Comparison of ENCODE assay signal across 8 cellular contexts in the genomic region with DNA sequence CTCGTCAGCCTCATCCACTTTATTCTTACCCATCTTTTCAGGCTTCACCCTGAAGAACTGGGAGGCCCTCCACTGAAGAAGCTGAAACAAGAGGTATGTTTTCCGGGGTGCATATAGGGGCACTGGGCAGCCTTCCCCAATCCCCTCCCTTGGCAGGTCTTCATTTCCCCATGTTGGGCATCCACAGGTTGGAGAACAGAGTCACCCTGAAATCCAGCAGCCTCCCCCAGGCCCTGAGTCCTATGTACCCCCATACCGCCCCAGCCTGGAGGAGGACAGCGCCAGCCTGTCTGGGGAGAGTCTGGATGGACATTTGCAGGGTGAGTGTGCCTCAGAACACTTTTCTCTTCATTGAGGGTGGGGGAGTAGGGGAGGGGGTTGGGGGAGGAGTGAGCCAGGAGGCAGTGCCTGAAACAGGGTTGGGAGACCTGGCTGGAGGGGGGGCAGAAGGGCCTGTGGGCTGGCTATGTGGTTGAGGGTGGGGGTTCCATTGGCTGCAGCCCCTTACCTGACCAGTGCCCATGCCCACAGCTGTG. TPM values are rescaled to one million over a fixed set of nuclear protein-coding genes. Genes with fewer than 3 reads are reported as not detected.
DNase-seq lines count a peak whose midpoint lies in the region; ATAC-seq and TF ChIP-seq lines count a peak whose summit lies in the region.
"Had no signal": no experiment of that assay in that cellular context is flagged by ENCODE, and none has a peak within 500 bp of the region (broad histone marks: within the 10 kb centered on the region; RNA-seq: fewer than 3 reads in every experiment).

No MANE protein-coding gene starts in this region.

- no peak overlapping the region for H2BK5ac ChIP-seq in mesenchymal stem cell (ENCODE audit: low read depth, low read length, poor library complexity, severe bottlenecking)

- no peak overlapping the region for H3K23ac ChIP-seq in mesenchymal stem cell (ENCODE audit: low read length in 2 of 2)

- H2BK12ac ChIP-seq in mesenchymal stem cell (ENCODE audit: low read length in 2 of 2) = peak overlapping the region in 1 of 2 experiments; percentile 95

- no peak overlapping the region for H3K4me2 ChIP-seq in mesenchymal stem cell (ENCODE audit: low read length, poor library complexity, severe bottlenecking)

- peaks cover 38% of the 10 kb centered on the region for H3K4me1 ChIP-seq in mesenchymal stem cell (ENCODE audit: control insufficient read depth, insufficient read depth, low read depth, low read length)

- H3K4me3 Mint-ChIP-seq in T-cell = peak overlapping the region in 2 of 3 donors; percentile 31 to 73

- POLR2A ChIA-PET in AG04449 (lab: Yijun Ruan, JAX) (interaction anchor here (0.6 to 2.0 kb wide), 5 partner anchors 10 to 98 kb away, joined by 3 to 8 read pairs (median 5); partner anchors contain the start of gene NEMP1), T-cell (lab: Charles Lee) (interaction anchor here in 1 of 2 donors (0.6 kb wide), 1 partner anchor 19 kb away, joined by 7 read pairs; no protein-coding TSS in a partner anchor)

- H2AK5ac ChIP-seq in mesenchymal stem cell (ENCODE audit: low read length, severe bottlenecking) = no peak overlapping the region

- no peaks in the 10 kb centered on the region for H3K27me3 ChIP-seq in mesenchymal stem cell (ENCODE audit: control insufficient read depth in 1 of 2, insufficient read depth in 1 of 2, low read length in 2 of 2)

- no peaks in the 10 kb centered on the region for H3K9me3 ChIP-seq in mesenchymal stem cell (ENCODE audit: control insufficient read depth, low read length)

- H4K8ac ChIP-seq in mesenchymal stem cell (ENCODE audit: low read length) = no peak overlapping the region

- CTCF ChIA-PET in AG04449 (lab: Yijun Ruan, JAX) = interaction anchor here (1.0 to 16.5 kb wide), 14 partner anchors 14 to 145 kb away, joined by 3 to 218 read pairs (median 7); partner anchors contain the start of genes NEMP1 and STAT6
- CTCF ChIA-PET in T-cell (lab: Charles Lee) = interaction anchor here (1.0 to 1.9 kb wide), 6 partner anchors 14 to 24 kb away, joined by 3 to 8 read pairs (median 4); partner anchors contain the start of genes STAT6 (in 2 of the 2) and NEMP1 (in 1 of the 2)

- H2BK15ac ChIP-seq in mesenchymal stem cell (ENCODE audit: low read depth, poor library complexity, severe bottlenecking) = no peak overlapping the region

- no peak overlapping the region for H3K4ac ChIP-seq in mesenchymal stem cell (ENCODE audit: low read depth in 1 of 2, low read length in 2 of 2)

- H2AFZ ChIP-seq in mesenchymal stem cell (ENCODE audit: low read depth, low read length) = no peak overlapping the region

- H3K9ac ChIP-seq in mesenchymal stem cell (ENCODE audit: low read length) = peak overlapping the region; percentile 95

- WGBS in mesenchymal stem cell = 81% methylated on average over 4 of the region's 4 CpGs

- ATAC-seq in T-cell (replicated peaks in 1 of 4) = no peak
- ATAC-seq in HG02840 (IDR thresholded peaks at IDR 0.05; ENCODE audit: low FRiP score, unreplicated experiment) = no peak

- H3K4me1 Mint-ChIP-seq in T-cell = peaks cover 53 to 76% (median 58%) of the 10 kb centered on the region in 3 donors

- peak overlapping the region; percentile 92 to 97 for H3K27ac Mint-ChIP-seq in T-cell

- H4K91ac ChIP-seq in mesenchymal stem cell (ENCODE audit: low read length) = no peak overlapping the region

- peak overlapping the region; percentile 4 for H3K4me3 ChIP-seq in AG04449 (ENCODE audit: low read depth, low read length)
- peak overlapping the region in 1 of 2 experiments; percentile 90 for H3K4me3 ChIP-seq in mesenchymal stem cell (ENCODE audit: insufficient read depth in 1 of 2, low read depth in 1 of 2, low read length in 2 of 2)

- H3K14ac ChIP-seq in mesenchymal stem cell (ENCODE audit: low read length in 2 of 2) = no peak overlapping the region

- peaks cover 23% of the 10 kb centered on the region for H3K79me1 ChIP-seq in mesenchymal stem cell (replicated peaks; ENCODE audit: low read length, poor library complexity, severe bottlenecking)

- no peaks in the 10 kb centered on the region for H3K9me3 Mint-ChIP-seq in T-cell

- no peak overlapping the region for H3K27ac ChIP-seq in mesenchymal stem cell (ENCODE audit: low read length, poor library complexity, severe bottlenecking)

- H3K36me3 ChIP-seq in mesenchymal stem cell (ENCODE audit: control insufficient read depth in 1 of 2, insufficient read depth in 2 of 2, low read depth in 1 of 2, low read length in 2 of 2) = peaks cover 64 to 65% of the 10 kb centered on the region in 2 experiments

- DNase-seq in AG04449 (ENCODE audit: low read depth, low spot score) (no peak), T-cell (no peak), mesenchymal stem cell (no peak), 8988T (no peak), NCI-H1436 treated with DMSO at 0.1 percent for 48 hours (lab: John Stamatoyannopoulos, UW) (no peak)

- H3K18ac ChIP-seq in mesenchymal stem cell (ENCODE audit: low read depth in 1 of 2, low read length in 2 of 2) = no peak overlapping the region

- H3K36me3 Mint-ChIP-seq in T-cell = peaks cover 19% of the 10 kb centered on the region

- TF ChIP-seq CTCF in AG04449 (IDR thresholded peaks at IDR 0.05; ENCODE audit: insufficient read depth, low read length, missing control alignments) = no peak

- H3K27me3 Mint-ChIP-seq in T-cell = no peaks in the 10 kb centered on the region

- H2BK120ac ChIP-seq in mesenchymal stem cell (ENCODE audit: low read depth, low read length) = no peak overlapping the region

RNA-seq across cellular contexts. Expression of gene NAB2, which starts 4.0 kb away (rescaled TPM):
- 10 to 100 TPM in 3 of 5 donors, 1 to 10 TPM in 2; 4.2 to 21.6 (median 16.9) TPM for total RNA-seq in T-cell
- 28.9 TPM for polyA plus RNA-seq in mesenchymal stem cell (2013, experiment 1 of 2)
- 27.0 TPM for polyA plus RNA-seq in mesenchymal stem cell (2013, experiment 2 of 2)

RNA-seq across cellular contexts. Expression of gene NEMP1, which starts 14.4 kb away (rescaled TPM):
- 10 to 100 TPM; 10.7 to 26.1 (median 19.9) TPM for total RNA-seq in T-cell
- 6.2 TPM for polyA plus RNA-seq in mesenchymal stem cell (2013, experiment 1 of 2)
- 5.8 TPM for polyA plus RNA-seq in mesenchymal stem cell (2013, experiment 2 of 2)

RNA-seq across cellular contexts. Expression of gene STAT6, which starts 18.2 kb away (rescaled TPM):
- 100 to 1,000 TPM; 227 to 348 (median 341) TPM for total RNA-seq in T-cell
- 87.5 TPM for polyA plus RNA-seq in mesenchymal stem cell (2013, experiment 1 of 2)
- polyA plus RNA-seq in mesenchymal stem cell (2013, experiment 2 of 2) = 89.4 TPM

RNA-seq across cellular contexts. Expression of gene LRP1, which starts 35.3 kb away (rescaled TPM):
- 1 to 10 TPM; 5.9 to 8.1 (median 7.7) TPM for total RNA-seq in T-cell
- polyA plus RNA-seq in mesenchymal stem cell (2013, experiment 1 of 2) = 68.9 TPM
- 57.9 TPM for polyA plus RNA-seq in mesenchymal stem cell (2013, experiment 2 of 2)

RNA-seq across cellular contexts. Expression of gene MYO1A, which starts 43.0 kb away (rescaled TPM):
- 1 to 10 TPM in 4 of 5 donors, under 1 TPM in 1; 0.54 to 2.2 (median 1.4) TPM for total RNA-seq in T-cell
- polyA plus RNA-seq in mesenchymal stem cell (2013, experiment 1 of 2) = not detected
- not detected for polyA plus RNA-seq in mesenchymal stem cell (2013, experiment 2 of 2)
- total RNA-seq: H4, myocyte had no signal
